ENCODE assay signal across 7 cellular contexts in genomic region chr15:72117698-72118399, GRCh38. TPM values are rescaled to one million over a fixed set of nuclear protein-coding genes. Genes with fewer than 3 reads are reported as not detected.
A peak's percentile ranks its signal among the peaks of the same experiment; 100 is the strongest.
DNase-seq lines count a peak whose midpoint lies in the region; ATAC-seq, FAIRE-seq and TF ChIP-seq lines count a peak whose summit lies in the region.

MYO9A (minus strand) TSS chr15:72118150; CDS start chr15:72046563, 71,587 bp downstream.

- peak within 1 kb of the TSS; percentile 95 to 100 for H3K9ac ChIP-seq in K562 (ENCODE audit: insufficient read depth in 1 of 2, low read depth in 2 of 2, low read length in 2 of 2)

- under 1% methylated on average over 58 of the region's 79 CpGs for WGBS in K562 (ENCODE audit: insufficient coverage, low coverage, missing lambda C conversion rate)

- ATAC-seq in GM18519 (IDR thresholded peaks at IDR 0.05; ENCODE audit: low FRiP score, unreplicated experiment) (peak; percentile 49), HG03066 (IDR thresholded peaks at IDR 0.05; ENCODE audit: low read depth, unreplicated experiment) (peak; percentile 64), K562 (peak; percentile 88)

- no peaks in the 10 kb centered on the region for H3K9me1 ChIP-seq in K562 (ENCODE audit: control insufficient read depth, insufficient read depth, low read length)

- TF ChIP-seq EP300 in K562 (IDR thresholded peaks at IDR 0.05; ENCODE audit: low read length) = no peak

- intact Hi-C loops in K562 (cut with micrococcal nuclease) = no loop called here

- FAIRE-seq in TTC549 (lab: Jason Lieb, UNC) = peak; percentile 58
- peak; percentile 96 for FAIRE-seq in K562 (lab: Jason Lieb, UNC)

- BruUV-seq in K562 (replicated peaks; lab: Mats Ljungman, UMichigan) = no TSS peak

- POLR2A ChIA-PET in K562 (lab: Yijun Ruan, JAX) = interaction anchor here (0.6 to 0.9 kb wide), 3 partner anchors 9 to 1184 kb away, joined by 3 read pairs; no protein-coding TSS in a partner anchor

- H3K9me3 ChIP-seq in K562 (replicated peaks; ENCODE audit: control insufficient read depth, insufficient read depth, low read depth, low read length) = no peaks in the 10 kb centered on the region

- DNase-seq in NCI-H2107 treated with DMSO at 0.1 percent for 48 hours (lab: John Stamatoyannopoulos, UW; ENCODE audit: unreplicated experiment) (peak; percentile 90), K562 (ENCODE audit: extremely low read depth in 1 of 4, low spot score in 3 of 4) (peak; percentile 97 to 98 (median 98)), hypothalamus (lab: John Stamatoyannopoulos, UW) (peak; percentile 79 to 98 (median 95)), retina (peak; percentile 97)

- no peak for TF ChIP-seq POLR2A in K562 (conservative IDR thresholded peaks at IDR 0.05)

- no peak for TF ChIP-seq RAD21 in K562 (CRISPR knock-in tag; conservative IDR thresholded peaks at IDR 0.05 in 1 of 2, IDR thresholded peaks at IDR 0.05 in 1 of 2)

- H3K36me3 ChIP-seq in K562 (ENCODE audit: control insufficient read depth, insufficient read depth, low read length) = no peaks in the 10 kb centered on the region

- H3K79me2 ChIP-seq in K562 (ENCODE audit: control insufficient read depth, insufficient read depth, low read length) = peaks cover 19% of the 10 kb centered on the region

- peak in 1 of 3 experiments; percentile 29; a peak in 2 of 6 replicates for TF ChIP-seq CTCF in K562 (IDR thresholded peaks at IDR 0.05 in 2 of 3, conservative IDR thresholded peaks at IDR 0.05 in 1 of 3; ENCODE audit: insufficient read depth in 2 of 3, low read depth in 1 of 3, low read length in 3 of 3)

- in situ Hi-C loops in K562 (cut with MboI) = no loop called here

- no peaks in the 10 kb centered on the region for H3K27me3 ChIP-seq in K562 (ENCODE audit: control insufficient read depth in 2 of 2, insufficient read depth in 2 of 2, low read length in 2 of 2)

- H2AFZ ChIP-seq in K562 (ENCODE audit: low read depth, low read length) = peak within 1 kb of the TSS; percentile 100

- peak within 1 kb of the TSS; percentile 95 for H3K27ac ChIP-seq in K562 (ENCODE audit: extremely low read depth, low read depth, low read length)

- H4K20me1 ChIP-seq in K562 (replicated peaks; ENCODE audit: control insufficient read depth, insufficient read depth, low read length) = no peaks in the 10 kb centered on the region

- peak within 1 kb of the TSS; percentile 94 for H3K4me2 ChIP-seq in K562 (ENCODE audit: insufficient read depth, low read length)

- CTCF ChIA-PET in K562 (lab: Yijun Ruan, JAX; ENCODE audit: low intra/inter-chr PET ratio) = no interaction called here

- H3K4me1 ChIP-seq in K562 (replicated peaks in 1 of 2; ENCODE audit: control insufficient read depth in 2 of 2, insufficient read depth in 2 of 2, low read length in 2 of 2) = peaks cover 5 to 17% of the 10 kb centered on the region in 2 experiments; a peak in 2 of 5 replicates

- H3K4me3 ChIP-seq in K562 = peak within 1 kb of the TSS; percentile 60

TF ChIP-seq in K562, 482 proteins besides CTCF, POLR2A, EP300 and RAD21 (continues in another document):
- TF ChIP-seq CBFA2T2 (conservative IDR thresholded peaks at IDR 0.05) (0 out of 2 replicates have a peak, but pooled peaks have one; percentile 21), PHF8 (IDR thresholded peaks at IDR 0.05; ENCODE audit: borderline replicate concordance, low read length) (peak; percentile 79), HNRNPK (IDR thresholded peaks at IDR 0.05; ENCODE audit: low read depth, low read length, poor library complexity, severe bottlenecking) (no peak), RNF2 (IDR thresholded peaks at IDR 0.05) (peak; percentile 25; the same call in 1 of the 2 replicates), KDM1A (IDR thresholded peaks at IDR 0.05) (no peak), BRD4 (IDR thresholded peaks at IDR 0.05) (no peak), MEF2D (tag; conservative IDR thresholded peaks at IDR 0.05; ENCODE audit: low read depth) (no peak), SRSF3 (IDR thresholded peaks at IDR 0.05; ENCODE audit: insufficient read depth, low read length) (no peak), MTA3 (IDR thresholded peaks at IDR 0.05; ENCODE audit: borderline replicate concordance) (peak; percentile 48; the same call in 1 of the 2 replicates), RFX7 (CRISPR knock-in tag; IDR thresholded peaks at IDR 0.05) (no peak), NR3C1 (CRISPR knock-in tag; IDR thresholded peaks at IDR 0.05) (0 out of 2 replicates have a peak, but pooled peaks have one; percentile 40), JUND (IDR thresholded peaks at IDR 0.05; ENCODE audit: borderline replicate concordance, low read depth, low read length) (no peak; the same call in 1 of the 2 replicates), JUND (tag; IDR thresholded peaks at IDR 0.05; ENCODE audit: borderline replicate concordance, low read depth, low read length) (0 out of 3 replicates have a peak, but pooled peaks have one; percentile 17), YY1 (IDR thresholded peaks at IDR 0.05; ENCODE audit: borderline replicate concordance in 1 of 3, control insufficient read depth in 1 of 3, extremely low read depth in 1 of 3, insufficient read depth in 3 of 3, insufficient read length in 1 of 3, insufficient replicate concordance in 2 of 3, low read depth in 1 of 3, low read length in 2 of 3) (peak in 1 of 3 experiments; percentile 10), ZFX (CRISPR knock-in tag; IDR thresholded peaks at IDR 0.05) (peak; percentile 70)
- TF ChIP-seq, protein P1, sequence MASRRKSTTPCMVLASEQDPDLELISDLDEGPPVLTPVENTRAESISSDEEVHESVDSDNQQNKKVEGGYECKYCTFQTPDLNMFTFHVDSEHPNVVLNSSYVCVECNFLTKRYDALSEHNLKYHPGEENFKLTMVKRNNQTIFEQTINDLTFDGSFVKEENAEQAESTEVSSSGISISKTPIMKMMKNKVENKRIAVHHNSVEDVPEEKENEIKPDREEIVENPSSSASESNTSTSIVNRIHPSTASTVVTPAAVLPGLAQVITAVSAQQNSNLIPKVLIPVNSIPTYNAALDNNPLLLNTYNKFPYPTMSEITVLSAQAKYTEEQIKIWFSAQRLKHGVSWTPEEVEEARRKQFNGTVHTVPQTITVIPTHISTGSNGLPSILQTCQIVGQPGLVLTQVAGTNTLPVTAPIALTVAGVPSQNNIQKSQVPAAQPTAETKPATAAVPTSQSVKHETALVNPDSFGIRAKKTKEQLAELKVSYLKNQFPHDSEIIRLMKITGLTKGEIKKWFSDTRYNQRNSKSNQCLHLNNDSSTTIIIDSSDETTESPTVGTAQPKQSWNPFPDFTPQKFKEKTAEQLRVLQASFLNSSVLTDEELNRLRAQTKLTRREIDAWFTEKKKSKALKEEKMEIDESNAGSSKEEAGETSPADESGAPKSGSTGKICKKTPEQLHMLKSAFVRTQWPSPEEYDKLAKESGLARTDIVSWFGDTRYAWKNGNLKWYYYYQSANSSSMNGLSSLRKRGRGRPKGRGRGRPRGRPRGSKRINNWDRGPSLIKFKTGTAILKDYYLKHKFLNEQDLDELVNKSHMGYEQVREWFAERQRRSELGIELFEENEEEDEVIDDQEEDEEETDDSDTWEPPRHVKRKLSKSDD (conservative IDR thresholded peaks at IDR 0.05; ENCODE audit: low read length) = no peak
- TF ChIP-seq, protein P2, sequence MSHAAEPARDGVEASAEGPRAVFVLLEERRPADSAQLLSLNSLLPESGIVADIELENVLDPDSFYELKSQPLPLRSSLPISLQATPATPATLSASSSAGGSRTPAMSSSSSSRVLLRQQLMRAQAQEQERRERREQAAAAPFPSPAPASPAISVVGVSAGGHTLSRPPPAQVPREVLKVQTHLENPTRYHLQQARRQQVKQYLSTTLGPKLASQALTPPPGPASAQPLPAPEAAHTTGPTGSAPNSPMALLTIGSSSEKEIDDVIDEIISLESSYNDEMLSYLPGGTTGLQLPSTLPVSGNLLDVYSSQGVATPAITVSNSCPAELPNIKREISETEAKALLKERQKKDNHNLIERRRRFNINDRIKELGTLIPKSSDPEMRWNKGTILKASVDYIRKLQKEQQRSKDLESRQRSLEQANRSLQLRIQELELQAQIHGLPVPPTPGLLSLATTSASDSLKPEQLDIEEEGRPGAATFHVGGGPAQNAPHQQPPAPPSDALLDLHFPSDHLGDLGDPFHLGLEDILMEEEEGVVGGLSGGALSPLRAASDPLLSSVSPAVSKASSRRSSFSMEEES (CRISPR knock-in tag; IDR thresholded peaks at IDR 0.05) = peak; percentile 13; the same call in 1 of the 2 replicates
- TF ChIP-seq, protein P3, sequence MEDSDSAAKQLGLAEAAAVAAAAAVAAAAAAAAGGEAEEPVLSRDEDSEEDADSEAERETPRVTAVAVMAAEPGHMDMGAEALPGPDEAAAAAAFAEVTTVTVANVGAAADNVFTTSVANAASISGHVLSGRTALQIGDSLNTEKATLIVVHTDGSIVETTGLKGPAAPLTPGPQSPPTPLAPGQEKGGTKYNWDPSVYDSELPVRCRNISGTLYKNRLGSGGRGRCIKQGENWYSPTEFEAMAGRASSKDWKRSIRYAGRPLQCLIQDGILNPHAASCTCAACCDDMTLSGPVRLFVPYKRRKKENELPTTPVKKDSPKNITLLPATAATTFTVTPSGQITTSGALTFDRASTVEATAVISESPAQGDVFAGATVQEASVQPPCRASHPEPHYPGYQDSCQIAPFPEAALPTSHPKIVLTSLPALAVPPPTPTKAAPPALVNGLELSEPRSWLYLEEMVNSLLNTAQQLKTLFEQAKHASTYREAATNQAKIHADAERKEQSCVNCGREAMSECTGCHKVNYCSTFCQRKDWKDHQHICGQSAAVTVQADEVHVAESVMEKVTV (CRISPR knock-in tag; IDR thresholded peaks at IDR 0.05) = no peak

RNA-seq across cellular contexts. Expression of gene MYO9A, which starts in this region (rescaled TPM):
- 14.4 and 52.9 TPM in 2 replicates for total RNA-seq in K562 (2011; cell fraction: chromatin; rRNA removed; ENCODE audit: low replicate concordance)
- 6.7 and 11.4 TPM in 2 replicates for total RNA-seq in K562 (2011; cell fraction: nucleolus; rRNA removed)
- 17.5 and 18.2 TPM in 2 replicates for total RNA-seq in K562 (2011; cell fraction: nucleoplasm; rRNA removed)
- total RNA-seq in K562 (2014; rRNA removed) (5.4 and 7.1 TPM in 2 replicates), K562 (2014; rRNA removed; fragmentation: Illumina TruSeq; extraction: Trizol) (14.6 and 15.2 TPM in 2 replicates), K562 (2015; rRNA removed; fragmentation: Illumina TruSeq; extraction: Trizol) (11.4 and 15.4 TPM in 2 replicates), K562 (2021) (9.4 and 10.6 TPM in 2 replicates)
- polyA plus RNA-seq in K562 (2011; rRNA removed) (5.2 and 5.8 TPM in 2 replicates), K562 (2014; fragmentation: Illumina TruSeq; extraction: Trizol) (4.0 and 6.8 TPM in 2 replicates), K562 (2014; fragmentation: Nextera tagmentation; extraction: Ambion mirVana) (1 to 10 TPM; 1.9 to 2.7 TPM), K562 (2014; rRNA removed) (2.9 and 3.4 TPM in 2 replicates)
- 3.0 and 5.4 TPM in 2 replicates for polyA plus RNA-seq in K562 (2011; cell fraction: cytosol; rRNA removed)
- 11.4 and 16.7 TPM in 2 replicates for polyA plus RNA-seq in K562 (2011; cell fraction: nucleus; rRNA removed)
- 3.5 and 3.8 TPM in 2 replicates for polyA plus RNA-seq in K562 (2012)
- 46.9 and 48.5 TPM in 2 replicates for polyA minus RNA-seq in K562 (2011; rRNA and poly(A)+ RNA removed)
- polyA minus RNA-seq in K562 (2011; cell fraction: cytosol; rRNA and poly(A)+ RNA removed) = 14.0 and 17.4 TPM in 2 replicates
- polyA minus RNA-seq in K562 (2011; cell fraction: nucleus; rRNA and poly(A)+ RNA removed) = 18.4 and 42.0 TPM in 2 replicates

Comparison
In these comparisons a context has a peak if more than half of its experiments do, and no peak if none do; other contexts are left out.
1. Peak in every context shown above with its lines: DNase-seq, ATAC-seq, H3K4me3 ChIP-seq and H3K27ac ChIP-seq.